In genomic region chr2:11343626-11344341, GRCh38 we compare ENCODE assay signal across 8 cellular contexts. TPM values are rescaled to one million over a fixed set of nuclear protein-coding genes. Genes with fewer than 3 reads are reported as not detected.
A peak's percentile ranks its signal among the peaks of the same experiment; 100 is the strongest.
DNase-seq lines count a peak whose midpoint lies in the region; ATAC-seq and TF ChIP-seq lines count a peak whose summit lies in the region.

No MANE protein-coding gene starts in this region.

- TF ChIP-seq CTCF in CD14-positive monocyte (IDR thresholded peaks at IDR 0.05) (no peak), PC-3 (conservative IDR thresholded peaks at IDR 0.05; ENCODE audit: low read depth, low read length) (no peak), ovary (IDR thresholded peaks at IDR 0.05) (no peak)

- H3K9me3 Mint-ChIP-seq in CD14-positive monocyte, result no peaks in the 10 kb centered on the region

- ATAC-seq in GM19035 (IDR thresholded peaks at IDR 0.05; ENCODE audit: unreplicated experiment), result peak; percentile 34
- ATAC-seq in HG03159 (IDR thresholded peaks at IDR 0.05; ENCODE audit: unreplicated experiment), result peak; percentile 36
- peak; percentile 3 for ATAC-seq in PC-3

- H3K4me3 ChIP-seq in PC-3 (ENCODE audit: low read length) (peak overlapping the region; percentile 95), ovary (peak overlapping the region; percentile 83)

- peak overlapping the region; percentile 86 for H3K9ac ChIP-seq in PC-3 (ENCODE audit: low read length)

- H3K27ac ChIP-seq in PC-3 (ENCODE audit: low read length), result peak overlapping the region; percentile 59
- peak overlapping the region; percentile 95 to 100 for H3K27ac ChIP-seq in ovary

- no peak for TF ChIP-seq EP300 in ovary (IDR thresholded peaks at IDR 0.05)

- peaks cover 32% of the 10 kb centered on the region for H3K4me1 Mint-ChIP-seq in CD14-positive monocyte

- DNase-seq in CD14-positive monocyte (ENCODE audit: low spot score), result no peak
- peak; percentile 43 for DNase-seq in PC-3
- DNase-seq in activated gamma-delta T cell (lab: John Stamatoyannopoulos, UW), result peak; percentile 16
- peak; percentile 45 for DNase-seq in globus pallidus (ENCODE audit: low spot score)
- DNase-seq in ovary, result peak; percentile 39 to 63 (median 57)
- no peak for DNase-seq in NOMO-1 (lab: John Stamatoyannopoulos, UW; ENCODE audit: unreplicated experiment in 2 of 2)

- peak overlapping the region; percentile 98 for H3K4me2 ChIP-seq in PC-3 (ENCODE audit: low read length)

- POLR2A ChIA-PET in PC-3 (lab: Charles Lee; ENCODE audit: unreplicated experiment), result interaction anchor here (0.6 to 3.6 kb wide), 5 partner anchors 9 to 109 kb away, joined by 3 to 43 read pairs (median 4); no protein-coding TSS in a partner anchor

- H3K36me3 ChIP-seq in PC-3 (ENCODE audit: low read depth, low read length) (no peaks in the 10 kb centered on the region), ovary (no peaks in the 10 kb centered on the region)

- H3K27ac Mint-ChIP-seq in CD14-positive monocyte, result peak overlapping the region; percentile 72 to 95 (median 88)

- 0% methylated on average over 21 to 56 of the region's 56 CpGs for WGBS in ovary, 3 donors

- CTCF ChIA-PET in PC-3 (lab: Charles Lee), result interaction anchor here (1.6 to 3.0 kb wide), 2 partner anchors 31 to 68 kb away, joined by 7 to 19 read pairs; no protein-coding TSS in a partner anchor

- H2AFZ ChIP-seq in PC-3 (ENCODE audit: low read length), result 0 out of 2 replicates have a peak overlapping the region, but pooled peaks have one; percentile 6

- peaks cover 42% of the 10 kb centered on the region for H4K20me1 ChIP-seq in PC-3 (ENCODE audit: low read length)

- H3K27me3 ChIP-seq in PC-3 (ENCODE audit: low read length) (no peaks in the 10 kb centered on the region), ovary (no peaks in the 10 kb centered on the region)

- H3K79me2 ChIP-seq in PC-3 (ENCODE audit: low read length), result peaks cover 54% of the 10 kb centered on the region

- TF ChIP-seq POLR2A in ovary (IDR thresholded peaks at IDR 0.05), result no peak

- H3K9me3 ChIP-seq in PC-3 (ENCODE audit: low read length) (no peaks in the 10 kb centered on the region), ovary (no peaks in the 10 kb centered on the region)

- intact Hi-C loops in CD14-positive monocyte (cut with micrococcal nuclease) (loop anchor here (5.0 to 10.0 kb wide), 2 partner anchors 186 to 189 kb away; partner anchors contain the start of gene SLC66A3 (in 2 of the 2)), PC-3 (cut with micrococcal nuclease) (loop anchor here (2.0 to 10.0 kb wide), 3 partner anchors 89 to 189 kb away; partner anchors contain the start of gene SLC66A3), ovary (cut with DNase I) (loop anchor here in 2 of 4 donors (5.0 to 10.0 kb wide), 2 partner anchors 64 to 189 kb away; partner anchors contain the start of gene SLC66A3 (in 1 of the 2))

- H3K27me3 Mint-ChIP-seq in CD14-positive monocyte (ENCODE audit: low read depth in 3 of 3), result peaks cover 0 to 2% (median 0%) of the 10 kb centered on the region in 3 donors

- H3K4me1 ChIP-seq in PC-3 (ENCODE audit: insufficient read depth, low read length) (peaks cover 49% of the 10 kb centered on the region), ovary (ENCODE audit: insufficient read depth) (peaks cover 3% of the 10 kb centered on the region)

- H3K36me3 Mint-ChIP-seq in CD14-positive monocyte, result no peaks in the 10 kb centered on the region

- no TSS peak for BruUV-seq in PC-3 (replicated peaks; lab: Mats Ljungman, UMichigan)

- H3K9me2 ChIP-seq in PC-3 (replicated peaks; ENCODE audit: low read length), result no peaks in the 10 kb centered on the region

- H3K4me3 Mint-ChIP-seq in CD14-positive monocyte, result peak overlapping the region; percentile 98 to 99

- H3F3A ChIP-seq in PC-3 (ENCODE audit: low read length, unreplicated experiment), result no peaks in the 10 kb centered on the region

RNA-seq across cellular contexts. Expression of gene ROCK2, which starts 0.7 kb away (rescaled TPM):
- 10 to 100 TPM in 1 of 2 donors, 1 to 10 TPM in 1; 2.8 to 10.2 TPM for polyA plus RNA-seq in CD14-positive monocyte
- 35.3 and 40.7 TPM in 2 replicates for total RNA-seq in PC-3 (2014; rRNA removed)
- 10 to 100 TPM; 40.1 to 71.9 (median 52.7) TPM for total RNA-seq in ovary
- polyA plus RNA-seq in ovary, result 10 to 100 TPM; 13.2 to 25.8 TPM

Comparison
In these comparisons a context has a peak if more than half of its experiments do, and no peak if none do; other contexts are left out.
1. DNase-seq: peak in PC-3 (single experiment), activated gamma-delta T cell (single experiment), globus pallidus (single experiment) and ovary (5 of 5); none in CD14-positive monocyte (single experiment) and NOMO-1 (0 of 2).
2. Peak in every context shown above with its lines, with median percentiles within 50 percentile points of each other: ATAC-seq.